In genomic region chr17:42797067-42798007, GRCh38 we compare ENCODE assay signal across 9 cellular contexts. TPM values are rescaled to one million over a fixed set of nuclear protein-coding genes. Genes with fewer than 3 reads are reported as not detected.
DNase-seq lines count a peak whose midpoint lies in the region; ATAC-seq lines count a peak whose summit lies in the region.
"Had no signal": no experiment of that assay in that cellular context is flagged by ENCODE, and none has a peak within 500 bp of the region (broad histone marks: within the 10 kb centered on the region; RNA-seq: fewer than 3 reads in every experiment).

No MANE protein-coding gene starts in this region.

- H3K9me3 ChIP-seq in iPS-20b (ENCODE audit: insufficient read depth, low read depth, low read length): no peaks in the 10 kb centered on the region

- H3K9me3 Mint-ChIP-seq in T-helper 1 cell treated with Interleukin-12 subunit alpha and Interleukin-12 subunit beta and Interleukin-4 antibody, amounts not matched to agents 30 μg/mL and 1 μg/mL, for 36 hours: no peaks in the 10 kb centered on the region
- H3K9me3 Mint-ChIP-seq in activated T-helper 17 cell treated with anti-CD3 and anti-CD28 coated beads, Interleukin-2, amount 50 U/mL, for 72 hours: peaks cover 4% of the 10 kb centered on the region
- peaks cover 4 to 6% of the 10 kb centered on the region in 2 donors for H3K9me3 Mint-ChIP-seq in stimulated activated naive CD8-positive, alpha-beta T cell treated with anti-CD3 and anti-CD28 coated beads, Interleukin-15, amount 100 ng/mL, for 72 hours

- ATAC-seq in activated T-helper 17 cell treated with anti-CD3 and anti-CD28 coated beads, Interleukin-2, amount 50 U/mL, for 72 hours (replicated peaks): no peak
- ATAC-seq in stimulated activated naive CD8-positive, alpha-beta T cell treated with anti-CD3 and anti-CD28 coated beads, Interleukin-15, amount 100 ng/mL, for 72 hours: no peak
- ATAC-seq in HG02885 (IDR thresholded peaks at IDR 0.05; ENCODE audit: poor library complexity, unreplicated experiment): no peak

- peak overlapping the region; percentile 91 for H3K4me3 Mint-ChIP-seq in T-helper 1 cell treated with Interleukin-12 subunit alpha and Interleukin-12 subunit beta and Interleukin-4 antibody, amounts not matched to agents 30 μg/mL and 1 μg/mL, for 36 hours
- peak overlapping the region; percentile 98 for H3K4me3 Mint-ChIP-seq in activated T-helper 17 cell treated with anti-CD3 and anti-CD28 coated beads, Interleukin-2, amount 50 U/mL, for 72 hours
- H3K4me3 Mint-ChIP-seq in stimulated activated naive CD8-positive, alpha-beta T cell treated with anti-CD3 and anti-CD28 coated beads, Interleukin-15, amount 100 ng/mL, for 72 hours: peak overlapping the region; percentile 91 to 93

- no peak overlapping the region for H3K27ac ChIP-seq in iPS-20b (ENCODE audit: low read length)

- H3K36me3 ChIP-seq in iPS-20b (ENCODE audit: insufficient read depth, low read depth, low read length): peaks cover 8% of the 10 kb centered on the region; the same call in 1 of the 2 replicates

- no peak for DNase-seq in T-helper 1 cell
- DNase-seq in stimulated activated naive CD8-positive, alpha-beta T cell treated with anti-CD3 and anti-CD28 coated beads, Interleukin-15, amount 100 ng/mL, for 72 hours: no peak
- no peak for DNase-seq in NCI-H510A treated with DMSO at 0.1 percent for 48 hours (lab: John Stamatoyannopoulos, UW)
- DNase-seq in GM19240 (ENCODE audit: insufficient read length, low spot score): no peak
- DNase-seq: NCI-H187 treated with DMSO at 0.1 percent for 48 hours had no signal

- H3K9ac ChIP-seq in iPS-20b (ENCODE audit: low read depth, low read length): peak overlapping the region; percentile 94

- H3K36me3 Mint-ChIP-seq in T-helper 1 cell treated with Interleukin-12 subunit alpha and Interleukin-12 subunit beta and Interleukin-4 antibody, amounts not matched to agents 30 μg/mL and 1 μg/mL, for 36 hours (ENCODE audit: low read depth): peaks cover 5% of the 10 kb centered on the region
- peaks cover 6% of the 10 kb centered on the region for H3K36me3 Mint-ChIP-seq in activated T-helper 17 cell treated with anti-CD3 and anti-CD28 coated beads, Interleukin-2, amount 50 U/mL, for 72 hours (ENCODE audit: low read depth)

- H3K4me1 ChIP-seq in iPS-20b (ENCODE audit: insufficient read depth, low read length): peaks cover 5% of the 10 kb centered on the region; the same call in 1 of the 2 replicates

- peak overlapping the region; percentile 100 for H3K4me3 ChIP-seq in iPS-20b (ENCODE audit: low read length)

- peaks cover 18% of the 10 kb centered on the region for H3K27me3 ChIP-seq in iPS-20b (ENCODE audit: insufficient read depth, low read length)

- peaks cover 17% of the 10 kb centered on the region for H3K4me1 Mint-ChIP-seq in T-helper 1 cell treated with Interleukin-12 subunit alpha and Interleukin-12 subunit beta and Interleukin-4 antibody, amounts not matched to agents 30 μg/mL and 1 μg/mL, for 36 hours (ENCODE audit: low read depth)
- peaks cover 12% of the 10 kb centered on the region for H3K4me1 Mint-ChIP-seq in activated T-helper 17 cell treated with anti-CD3 and anti-CD28 coated beads, Interleukin-2, amount 50 U/mL, for 72 hours
- peaks cover 32% of the 10 kb centered on the region for H3K4me1 Mint-ChIP-seq in stimulated activated naive CD8-positive, alpha-beta T cell treated with anti-CD3 and anti-CD28 coated beads, Interleukin-15, amount 100 ng/mL, for 72 hours

- peaks cover 16% of the 10 kb centered on the region for H3K27me3 Mint-ChIP-seq in T-helper 1 cell treated with Interleukin-12 subunit alpha and Interleukin-12 subunit beta and Interleukin-4 antibody, amounts not matched to agents 30 μg/mL and 1 μg/mL, for 36 hours (ENCODE audit: low read depth)
- peaks cover 3% of the 10 kb centered on the region for H3K27me3 Mint-ChIP-seq in activated T-helper 17 cell treated with anti-CD3 and anti-CD28 coated beads, Interleukin-2, amount 50 U/mL, for 72 hours
- H3K27me3 Mint-ChIP-seq in stimulated activated naive CD8-positive, alpha-beta T cell treated with anti-CD3 and anti-CD28 coated beads, Interleukin-15, amount 100 ng/mL, for 72 hours: no peaks in the 10 kb centered on the region

- H3K27ac Mint-ChIP-seq in T-helper 1 cell treated with Interleukin-12 subunit alpha and Interleukin-12 subunit beta and Interleukin-4 antibody, amounts not matched to agents 30 μg/mL and 1 μg/mL, for 36 hours: no peak overlapping the region
- peak overlapping the region; percentile 95 for H3K27ac Mint-ChIP-seq in activated T-helper 17 cell treated with anti-CD3 and anti-CD28 coated beads, Interleukin-2, amount 50 U/mL, for 72 hours
- H3K27ac Mint-ChIP-seq in stimulated activated naive CD8-positive, alpha-beta T cell treated with anti-CD3 and anti-CD28 coated beads, Interleukin-15, amount 100 ng/mL, for 72 hours: peak overlapping the region in 1 of 2 donors; percentile 43

RNA-seq across cellular contexts. Expression of gene COA3, which starts 1.2 kb away (rescaled TPM):
- total RNA-seq in activated T-helper 17 cell treated with anti-CD3 and anti-CD28 coated beads, Interleukin-2, amount 50 U/mL, for 72 hours: 10 to 100 TPM; 18.6 to 31.2 TPM

RNA-seq across cellular contexts. Expression of gene CNTD1, which starts 1.3 kb away (rescaled TPM):
- total RNA-seq in activated T-helper 17 cell treated with anti-CD3 and anti-CD28 coated beads, Interleukin-2, amount 50 U/mL, for 72 hours: under 1 TPM in 1 of 2 donors, not detected in 1; 0.24 TPM

RNA-seq across cellular contexts. Expression of gene WNK4, which starts 16.9 kb away (rescaled TPM):
- 1 to 10 TPM in 1 of 2 donors, under 1 TPM in 1; 0.41 to 1.5 TPM for total RNA-seq in activated T-helper 17 cell treated with anti-CD3 and anti-CD28 coated beads, Interleukin-2, amount 50 U/mL, for 72 hours

RNA-seq across cellular contexts. Expression of gene VPS25, which starts 24.1 kb away (rescaled TPM):
- 10 to 100 TPM; 39.3 to 47.5 TPM for total RNA-seq in activated T-helper 17 cell treated with anti-CD3 and anti-CD28 coated beads, Interleukin-2, amount 50 U/mL, for 72 hours

RNA-seq across cellular contexts. Expression of gene BECN1, which starts 26.7 kb away (rescaled TPM):
- total RNA-seq in activated T-helper 17 cell treated with anti-CD3 and anti-CD28 coated beads, Interleukin-2, amount 50 U/mL, for 72 hours: 10 to 100 TPM; 62.3 to 98.2 TPM
